ENCODE assay signal across 16 cellular contexts in genomic region chr22:19287889-19288288, GRCh38. TPM values are rescaled to one million over a fixed set of nuclear protein-coding genes. Genes with fewer than 3 reads are reported as not detected.
DNase-seq lines count a peak whose midpoint lies in the region; ATAC-seq, FAIRE-seq and TF ChIP-seq lines count a peak whose summit lies in the region.
"Had no signal": no experiment of that assay in that cellular context is flagged by ENCODE, and none has a peak within 500 bp of the region (broad histone marks: within the 10 kb centered on the region; RNA-seq: fewer than 3 reads in every experiment).

No MANE protein-coding gene starts in this region.

- peaks cover 66% of the 10 kb centered on the region for H3K4me1 ChIP-seq in A549
- H3K4me1 ChIP-seq: BE2C had no signal

- CTCF ChIA-PET in A549 (lab: Yijun Ruan, JAX) = interaction anchor here (1.0 kb wide), 1 partner anchor 109 kb away, joined by 3 read pairs; no protein-coding TSS in a partner anchor

- ATAC-seq in A549 (peak; percentile 39 to 63; a peak in 3 of 6 replicates), HG03175 (IDR thresholded peaks at IDR 0.05; ENCODE audit: unreplicated experiment) (no peak)
- ATAC-seq: Panc1 had no signal

- peaks cover 41% of the 10 kb centered on the region for H3K27me3 Mint-ChIP-seq in activated T-helper 2 cell treated with anti-CD3 and anti-CD28 coated beads, Interferon-gamma antibody, Interleukin-2, Interleukin-4, amounts not matched to agents 10 μg/mL and 5 μg/mL and 100 μg/mL, durations not matched to agents 14 hours and 24 hours and 36 hours (ENCODE audit: low read depth)

- no peak overlapping the region for H3K4me3 Mint-ChIP-seq in activated T-helper 2 cell treated with anti-CD3 and anti-CD28 coated beads, Interferon-gamma antibody, Interleukin-2, Interleukin-4, amounts not matched to agents 10 μg/mL and 5 μg/mL and 100 μg/mL, durations not matched to agents 14 hours and 24 hours and 36 hours (ENCODE audit: low read depth)

- peak; percentile 60 to 66; a peak in 3 of 5 replicates for TF ChIP-seq EP300 in A549 (IDR thresholded peaks at IDR 0.05)

- TF ChIP-seq CTCF in A549 (IDR thresholded peaks at IDR 0.05) (no peak), astrocyte of the cerebellum (IDR thresholded peaks at IDR 0.05; ENCODE audit: low read depth, low read length, missing control alignments) (no peak)

- peak in 1 of 2 experiments; percentile 64 for DNase-seq in A549 (ENCODE audit: low read depth in 1 of 2, low spot score in 1 of 2)
- DNase-seq in HK-2 (ENCODE audit: unreplicated experiment) = peak; percentile 30
- DNase-seq in astrocyte of the cerebellum (ENCODE audit: low read depth) = peak; percentile 68
- peak; percentile 95 for DNase-seq in iris pigment epithelial cell (ENCODE audit: low read depth)
- DNase-seq in cerebellar nuclear complex (lab: John Stamatoyannopoulos, UW) = no peak
- DNase-seq in activated T-helper 2 cell treated with anti-CD3 and anti-CD28 coated beads, Interferon-gamma antibody, Interleukin-2, Interleukin-4, amounts not matched to agents 10 μg/mL and 5 μg/mL and 100 μg/mL, durations not matched to agents 14 hours and 24 hours and 36 hours (ENCODE audit: low spot score) = no peak
- no peak for DNase-seq in HuH-7 (ENCODE audit: low spot score)
- DNase-seq: amygdala, BE2C, KBM-7, kidney had no signal

- WGBS in A549 (ENCODE audit: missing lambda C conversion rate) = 8% methylated on average over 4 of the region's 4 CpGs

- POLR2A ChIA-PET in A549 (lab: Yijun Ruan, JAX) = interaction anchor here (0.5 to 1.3 kb wide), 3 partner anchors 12 to 32 kb away, joined by 3 to 5 read pairs (median 4); no protein-coding TSS in a partner anchor

- peak overlapping the region; percentile 94 to 99 for H3K27ac ChIP-seq in A549
- H3K27ac ChIP-seq: neutrophil, suprapubic skin had no signal

- no peak for TF ChIP-seq POLR2A in A549 (IDR thresholded peaks at IDR 0.05; ENCODE audit: low read length)

- H3K9me3 ChIP-seq in A549 = no peaks in the 10 kb centered on the region
- H3K9me3 ChIP-seq: BE2C, neutrophil, suprapubic skin had no signal

- no peak for FAIRE-seq in A549 (lab: Jason Lieb, UNC)
- FAIRE-seq: endometrium, kidney had no signal

- in situ Hi-C loops in astrocyte of the cerebellum (cut with HindIII; ENCODE audit: low sequenced_read_pairs) = no loop called here

- H3K4me2 ChIP-seq in A549 = peak overlapping the region; percentile 80

- H3K4me3 ChIP-seq in A549 (peak overlapping the region; percentile 21; the same call in 1 of the 3 replicates), astrocyte of the cerebellum (ENCODE audit: low read depth, low read length) (no peak overlapping the region)
- H3K4me3 ChIP-seq: suprapubic skin had no signal

- no peak overlapping the region for H3K27ac Mint-ChIP-seq in activated T-helper 2 cell treated with anti-CD3 and anti-CD28 coated beads, Interferon-gamma antibody, Interleukin-2, Interleukin-4, amounts not matched to agents 10 μg/mL and 5 μg/mL and 100 μg/mL, durations not matched to agents 14 hours and 24 hours and 36 hours

- no peaks in the 10 kb centered on the region for H3K36me3 Mint-ChIP-seq in activated T-helper 2 cell treated with anti-CD3 and anti-CD28 coated beads, Interferon-gamma antibody, Interleukin-2, Interleukin-4, amounts not matched to agents 10 μg/mL and 5 μg/mL and 100 μg/mL, durations not matched to agents 14 hours and 24 hours and 36 hours (ENCODE audit: low read depth)

- intact Hi-C loops in activated T-helper 2 cell treated with anti-CD3 and anti-CD28 coated beads, Interferon-gamma antibody, Interleukin-2, Interleukin-4, amounts not matched to agents 10 μg/mL and 5 μg/mL and 100 μg/mL, durations not matched to agents 14 hours and 24 hours and 36 hours (cut with micrococcal nuclease) = no loop called here

- peaks cover 12% of the 10 kb centered on the region for H3K4me1 Mint-ChIP-seq in activated T-helper 2 cell treated with anti-CD3 and anti-CD28 coated beads, Interferon-gamma antibody, Interleukin-2, Interleukin-4, amounts not matched to agents 10 μg/mL and 5 μg/mL and 100 μg/mL, durations not matched to agents 14 hours and 24 hours and 36 hours (ENCODE audit: low read depth)

- TF ChIP-seq RAD21 in A549 (conservative IDR thresholded peaks at IDR 0.05 in 1 of 2, IDR thresholded peaks at IDR 0.05 in 1 of 2) = no peak

- H3K9me3 Mint-ChIP-seq in activated T-helper 2 cell treated with anti-CD3 and anti-CD28 coated beads, Interferon-gamma antibody, Interleukin-2, Interleukin-4, amounts not matched to agents 10 μg/mL and 5 μg/mL and 100 μg/mL, durations not matched to agents 14 hours and 24 hours and 36 hours = no peaks in the 10 kb centered on the region

TF ChIP-seq in A549, 52 proteins besides CTCF, POLR2A, EP300 and RAD21:
- peak; percentile 69 for TF ChIP-seq JUNB (IDR thresholded peaks at IDR 0.05)
- TF ChIP-seq GATA3 (IDR thresholded peaks at IDR 0.05; ENCODE audit: borderline replicate concordance) = peak; percentile 42; the same call in 1 of the 2 replicates
- TF ChIP-seq RCOR1 (IDR thresholded peaks at IDR 0.05; ENCODE audit: low read depth, low read length) = no peak
- no peak for TF ChIP-seq FOSB (CRISPR knock-in tag; IDR thresholded peaks at IDR 0.05)
- no peak for TF ChIP-seq ZC3H11A (IDR thresholded peaks at IDR 0.05)
- TF ChIP-seq, protein P1, sequence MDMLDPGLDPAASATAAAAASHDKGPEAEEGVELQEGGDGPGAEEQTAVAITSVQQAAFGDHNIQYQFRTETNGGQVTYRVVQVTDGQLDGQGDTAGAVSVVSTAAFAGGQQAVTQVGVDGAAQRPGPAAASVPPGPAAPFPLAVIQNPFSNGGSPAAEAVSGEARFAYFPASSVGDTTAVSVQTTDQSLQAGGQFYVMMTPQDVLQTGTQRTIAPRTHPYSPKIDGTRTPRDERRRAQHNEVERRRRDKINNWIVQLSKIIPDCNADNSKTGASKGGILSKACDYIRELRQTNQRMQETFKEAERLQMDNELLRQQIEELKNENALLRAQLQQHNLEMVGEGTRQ (IDR thresholded peaks at IDR 0.05) = no peak
- no peak for TF ChIP-seq RFX5 (IDR thresholded peaks at IDR 0.05)
- no peak for TF ChIP-seq ZNF302 (CRISPR knock-in tag; IDR thresholded peaks at IDR 0.05)
- TF ChIP-seq MAFK (IDR thresholded peaks at IDR 0.05; ENCODE audit: partially characterized antibody) = no peak
- TF ChIP-seq HOXA7 (CRISPR knock-in tag; IDR thresholded peaks at IDR 0.05) = no peak
- peak; percentile 68 to 71 for TF ChIP-seq CEBPB (IDR thresholded peaks at IDR 0.05)
- no peak for TF ChIP-seq HEYL (CRISPR knock-in tag; IDR thresholded peaks at IDR 0.05)
- TF ChIP-seq KDM1A (IDR thresholded peaks at IDR 0.05; ENCODE audit: low read depth) = no peak
- no peak for TF ChIP-seq NR3C1 (IDR thresholded peaks at IDR 0.05)
- no peak for TF ChIP-seq PBX3 (IDR thresholded peaks at IDR 0.05)
- TF ChIP-seq POLR2AphosphoS2 (conservative IDR thresholded peaks at IDR 0.05; ENCODE audit: low read length) = no peak
- TF ChIP-seq JUN (IDR thresholded peaks at IDR 0.05) = peak in 1 of 2 experiments; percentile 51; a peak in 2 of 5 replicates
- no peak for TF ChIP-seq BHLHE40 (IDR thresholded peaks at IDR 0.05; ENCODE audit: low read depth, low read length)
- peak; percentile 56 for TF ChIP-seq FOSL2 (IDR thresholded peaks at IDR 0.05)
- TF ChIP-seq FOSL2 (CRISPR knock-in tag; IDR thresholded peaks at IDR 0.05) = peak; percentile 49; the same call in 1 of the 2 replicates
- TF ChIP-seq HDAC2 (IDR thresholded peaks at IDR 0.05) = no peak
- no peak for TF ChIP-seq TFCP2L1 (CRISPR knock-in tag; IDR thresholded peaks at IDR 0.05)
- no peak for TF ChIP-seq RNF2 (IDR thresholded peaks at IDR 0.05; ENCODE audit: borderline replicate concordance, low read depth)
- TF ChIP-seq EHF (CRISPR knock-in tag; IDR thresholded peaks at IDR 0.05) = no peak
- TF ChIP-seq NFE2L2 (conservative IDR thresholded peaks at IDR 0.05; ENCODE audit: low read length) = no peak
- no peak for TF ChIP-seq SMC3 (IDR thresholded peaks at IDR 0.05)

RNA-seq across cellular contexts. Expression of gene CLTCL1, which starts 3.6 kb away (rescaled TPM):
- polyA plus RNA-seq in A549 (2011; rRNA removed) = 8.6 and 13.0 TPM in 2 replicates
- polyA plus RNA-seq in A549 (2012; cell fraction: cytosol; rRNA removed) = 11.5 and 15.8 TPM in 2 replicates
- polyA plus RNA-seq in A549 (2012; cell fraction: nucleus; rRNA removed) = 57.2 and 61.3 TPM in 2 replicates
- 10.6 to 12.0 TPM (median 11.6 TPM) in 3 replicates for polyA plus RNA-seq in A549 (2017; fragmentation: RNase III; extraction: RNeasy Plus Mini Kit Qiagen cat#74134 plus additional on column Dnase treatment)
- 31.3 and 41.0 TPM in 2 replicates for polyA minus RNA-seq in A549 (2011; rRNA and poly(A)+ RNA removed)
- total RNA-seq in activated T-helper 2 cell treated with anti-CD3 and anti-CD28 coated beads, Interferon-gamma antibody, Interleukin-2, Interleukin-4, amounts not matched to agents 10 μg/mL and 5 μg/mL and 100 μg/mL, durations not matched to agents 14 hours and 24 hours and 36 hours = 0.60 and 1.5 TPM in 2 replicates

Comparison
In these comparisons a context has a peak if more than half of its experiments do, and no peak if none do; other contexts are left out.
1. DNase-seq: peak in HK-2 (single experiment), astrocyte of the cerebellum (single experiment) and iris pigment epithelial cell (single experiment); none in cerebellar nuclear complex (0 of 2), activated T-helper 2 cell treated with anti-CD3 and anti-CD28 coated beads, Interferon-gamma antibody, Interleukin-2, Interleukin-4, amounts not matched to agents 10 μg/mL and 5 μg/mL and 100 μg/mL, durations not matched to agents 14 hours and 24 hours and 36 hours (single experiment) and HuH-7 (single experiment).